ENCODE assay signal across 1 cellular context in the genomic region with DNA sequence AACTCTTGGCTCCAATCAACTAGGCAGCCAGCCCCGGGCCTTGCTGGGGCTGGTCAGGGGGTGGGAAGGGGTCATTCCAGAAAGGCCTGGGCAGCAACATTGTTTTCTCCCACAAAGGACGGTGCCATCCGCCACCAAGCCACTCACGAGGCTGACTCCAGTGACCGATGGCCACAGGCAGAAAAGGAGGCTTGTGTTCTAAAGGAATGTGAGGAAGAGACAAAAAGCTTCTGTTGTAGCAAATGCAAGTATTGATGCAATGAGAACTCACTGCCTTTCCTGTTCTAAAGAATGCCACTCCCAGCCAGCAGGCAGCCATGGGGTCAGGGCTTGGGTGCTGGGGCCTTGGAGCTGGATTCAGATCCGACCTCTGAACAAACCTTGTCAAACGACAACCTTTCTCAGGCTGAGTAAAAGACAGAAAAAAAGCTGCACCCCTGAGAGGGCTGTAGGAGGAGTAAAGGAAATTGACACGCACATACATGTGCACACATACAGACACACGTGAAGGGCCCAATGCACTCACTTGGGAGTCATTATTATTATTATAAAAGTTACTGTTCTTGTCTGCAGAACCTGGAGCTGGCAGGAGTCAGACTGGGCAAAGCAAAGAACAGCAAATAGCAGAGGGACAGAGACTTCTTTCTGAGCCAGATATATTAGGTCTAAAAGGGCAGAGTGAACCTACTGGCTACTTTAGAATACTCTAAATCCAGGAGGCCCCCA.
TF ChIP-seq lines count a peak whose summit lies in the region.

No MANE protein-coding gene starts in this region.

TF ChIP-seq in HepG2, 621 proteins besides CTCF, POLR2A, EP300 and RAD21 (continued from another document and continues in another):
- TF ChIP-seq HMGXB4 (CRISPR knock-in tag; IDR thresholded peaks at IDR 0.05; ENCODE audit: borderline replicate concordance in 1 of 2, low read depth in 1 of 2) = 0 out of 4 replicates have a peak, but pooled peaks of 1 of the 2 experiments have one; percentile 7
- no peak for TF ChIP-seq MAF1 (CRISPR knock-in tag; IDR thresholded peaks at IDR 0.05; ENCODE audit: borderline replicate concordance)
- TF ChIP-seq ZNF362 (CRISPR knock-in tag; IDR thresholded peaks at IDR 0.05; ENCODE audit: borderline replicate concordance) = no peak
- TF ChIP-seq SMAD1 (CRISPR knock-in tag; IDR thresholded peaks at IDR 0.05; ENCODE audit: borderline replicate concordance, low read depth) = no peak
- TF ChIP-seq ZFP36L2 (CRISPR knock-in tag; IDR thresholded peaks at IDR 0.05) = no peak
- 0 out of 2 replicates have a peak, but pooled peaks have one; percentile 27 for TF ChIP-seq ZNF317 (CRISPR knock-in tag; IDR thresholded peaks at IDR 0.05)
- no peak for TF ChIP-seq ZNF232 (CRISPR knock-in tag; IDR thresholded peaks at IDR 0.05; ENCODE audit: borderline replicate concordance)
- TF ChIP-seq ZNF503 (CRISPR knock-in tag; IDR thresholded peaks at IDR 0.05) = no peak
- TF ChIP-seq XBP1 (CRISPR knock-in tag; IDR thresholded peaks at IDR 0.05) = no peak
- TF ChIP-seq RAD51 (IDR thresholded peaks at IDR 0.05; ENCODE audit: borderline replicate concordance) = no peak
- TF ChIP-seq ZNF431 (CRISPR knock-in tag; IDR thresholded peaks at IDR 0.05; ENCODE audit: borderline replicate concordance, low read depth) = no peak
- no peak for TF ChIP-seq ZEB1 (IDR thresholded peaks at IDR 0.05; ENCODE audit: insufficient replicate concordance, low read depth)
- 0 out of 2 replicates have a peak, but pooled peaks have one; percentile 12 for TF ChIP-seq STAG1 (CRISPR knock-in tag; IDR thresholded peaks at IDR 0.05)
- TF ChIP-seq, protein P1, sequence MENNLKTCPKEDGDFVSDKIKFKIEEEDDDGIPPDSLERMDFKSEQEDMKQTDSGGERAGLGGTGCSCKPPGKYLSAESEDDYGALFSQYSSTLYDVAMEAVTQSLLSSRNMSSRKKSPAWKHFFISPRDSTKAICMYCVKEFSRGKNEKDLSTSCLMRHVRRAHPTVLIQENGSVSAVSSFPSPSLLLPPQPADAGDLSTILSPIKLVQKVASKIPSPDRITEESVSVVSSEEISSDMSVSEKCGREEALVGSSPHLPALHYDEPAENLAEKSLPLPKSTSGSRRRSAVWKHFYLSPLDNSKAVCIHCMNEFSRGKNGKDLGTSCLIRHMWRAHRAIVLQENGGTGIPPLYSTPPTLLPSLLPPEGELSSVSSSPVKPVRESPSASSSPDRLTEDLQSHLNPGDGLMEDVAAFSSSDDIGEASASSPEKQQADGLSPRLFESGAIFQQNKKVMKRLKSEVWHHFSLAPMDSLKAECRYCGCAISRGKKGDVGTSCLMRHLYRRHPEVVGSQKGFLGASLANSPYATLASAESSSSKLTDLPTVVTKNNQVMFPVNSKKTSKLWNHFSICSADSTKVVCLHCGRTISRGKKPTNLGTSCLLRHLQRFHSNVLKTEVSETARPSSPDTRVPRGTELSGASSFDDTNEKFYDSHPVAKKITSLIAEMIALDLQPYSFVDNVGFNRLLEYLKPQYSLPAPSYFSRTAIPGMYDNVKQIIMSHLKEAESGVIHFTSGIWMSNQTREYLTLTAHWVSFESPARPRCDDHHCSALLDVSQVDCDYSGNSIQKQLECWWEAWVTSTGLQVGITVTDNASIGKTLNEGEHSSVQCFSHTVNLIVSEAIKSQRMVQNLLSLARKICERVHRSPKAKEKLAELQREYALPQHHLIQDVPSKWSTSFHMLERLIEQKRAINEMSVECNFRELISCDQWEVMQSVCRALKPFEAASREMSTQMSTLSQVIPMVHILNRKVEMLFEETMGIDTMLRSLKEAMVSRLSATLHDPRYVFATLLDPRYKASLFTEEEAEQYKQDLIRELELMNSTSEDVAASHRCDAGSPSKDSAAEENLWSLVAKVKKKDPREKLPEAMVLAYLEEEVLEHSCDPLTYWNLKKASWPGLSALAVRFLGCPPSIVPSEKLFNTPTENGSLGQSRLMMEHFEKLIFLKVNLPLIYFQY (CRISPR knock-in tag; IDR thresholded peaks at IDR 0.05; ENCODE audit: borderline replicate concordance) = no peak
- no peak for TF ChIP-seq USF2 (IDR thresholded peaks at IDR 0.05; ENCODE audit: low read depth, low read length)
- no peak for TF ChIP-seq USF2 (CRISPR knock-in tag; IDR thresholded peaks at IDR 0.05; ENCODE audit: borderline replicate concordance)
- no peak for TF ChIP-seq THRA (CRISPR knock-in tag; IDR thresholded peaks at IDR 0.05; ENCODE audit: borderline replicate concordance)
- TF ChIP-seq ZNF331 (CRISPR knock-in tag; IDR thresholded peaks at IDR 0.05) = peak; percentile 48; the same call in 1 of the 2 replicates
- no peak; the same call in 1 of the 2 replicates for TF ChIP-seq TBX2 (CRISPR knock-in tag; IDR thresholded peaks at IDR 0.05; ENCODE audit: borderline replicate concordance)
- peak; percentile 35; the same call in 1 of the 2 replicates for TF ChIP-seq SNAPC4 (CRISPR knock-in tag; IDR thresholded peaks at IDR 0.05)
- TF ChIP-seq REPIN1 (CRISPR knock-in tag; IDR thresholded peaks at IDR 0.05; ENCODE audit: borderline replicate concordance, low read depth) = peak; percentile 16; the same call in 1 of the 2 replicates
- peak; percentile 1; the same call in 1 of the 2 replicates for TF ChIP-seq ZNF292 (CRISPR knock-in tag; IDR thresholded peaks at IDR 0.05; ENCODE audit: borderline replicate concordance, low read depth)
- no peak for TF ChIP-seq AKAP8 (CRISPR knock-in tag; IDR thresholded peaks at IDR 0.05)
- no peak for TF ChIP-seq SOX13 (IDR thresholded peaks at IDR 0.05)
- TF ChIP-seq SOX13 (CRISPR knock-in tag; conservative IDR thresholded peaks at IDR 0.05 in 1 of 2, IDR thresholded peaks at IDR 0.05 in 1 of 2) = peak in 1 of 2 experiments; percentile 60; a peak in 2 of 4 replicates
- TF ChIP-seq ZNF383 (CRISPR knock-in tag; IDR thresholded peaks at IDR 0.05; ENCODE audit: borderline replicate concordance) = 0 out of 2 replicates have a peak, but pooled peaks have one; percentile 3
- no peak for TF ChIP-seq MEIS2 (CRISPR knock-in tag; IDR thresholded peaks at IDR 0.05)
- TF ChIP-seq ZSCAN21 (CRISPR knock-in tag; IDR thresholded peaks at IDR 0.05; ENCODE audit: borderline replicate concordance) = no peak
- TF ChIP-seq, protein P2, sequence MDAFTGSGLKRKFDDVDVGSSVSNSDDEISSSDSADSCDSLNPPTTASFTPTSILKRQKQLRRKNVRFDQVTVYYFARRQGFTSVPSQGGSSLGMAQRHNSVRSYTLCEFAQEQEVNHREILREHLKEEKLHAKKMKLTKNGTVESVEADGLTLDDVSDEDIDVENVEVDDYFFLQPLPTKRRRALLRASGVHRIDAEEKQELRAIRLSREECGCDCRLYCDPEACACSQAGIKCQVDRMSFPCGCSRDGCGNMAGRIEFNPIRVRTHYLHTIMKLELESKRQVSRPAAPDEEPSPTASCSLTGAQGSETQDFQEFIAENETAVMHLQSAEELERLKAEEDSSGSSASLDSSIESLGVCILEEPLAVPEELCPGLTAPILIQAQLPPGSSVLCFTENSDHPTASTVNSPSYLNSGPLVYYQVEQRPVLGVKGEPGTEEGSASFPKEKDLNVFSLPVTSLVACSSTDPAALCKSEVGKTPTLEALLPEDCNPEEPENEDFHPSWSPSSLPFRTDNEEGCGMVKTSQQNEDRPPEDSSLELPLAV (CRISPR knock-in tag; conservative IDR thresholded peaks at IDR 0.05; ENCODE audit: low read depth) = no peak
- TF ChIP-seq ZKSCAN8 (CRISPR knock-in tag; IDR thresholded peaks at IDR 0.05; ENCODE audit: borderline replicate concordance) = no peak
- TF ChIP-seq GABPB1 (CRISPR knock-in tag; IDR thresholded peaks at IDR 0.05) = no peak
- no peak for TF ChIP-seq SRY (CRISPR knock-in tag; IDR thresholded peaks at IDR 0.05)
- TF ChIP-seq TEAD3 (CRISPR knock-in tag; optimal IDR thresholded peaks at IDR 0.05; ENCODE audit: borderline replicate concordance) = no peak
- no peak for TF ChIP-seq ARID2 (CRISPR knock-in tag; IDR thresholded peaks at IDR 0.05; ENCODE audit: borderline replicate concordance)
